In genomic region chr14:96191355-96191754, GRCh38 we compare ENCODE assay signal across 21 cellular contexts. TPM values are rescaled to one million over a fixed set of nuclear protein-coding genes. Genes with fewer than 3 reads are reported as not detected.
"Had no signal": no experiment of that assay in that cellular context is flagged by ENCODE, and none has a peak within 500 bp of the region (broad histone marks: within the 10 kb centered on the region; RNA-seq: fewer than 3 reads in every experiment).

No MANE protein-coding gene starts in this region.

- DNase-seq: Kasumi-1; MM.1S; NCI-H1092 treated with DMSO at 0.1 percent for 48 hours; NCI-H1436; NCI-H187; NCI-H2227 treated with DMSO at 0.1 percent for 48 hours; NCI-H526 treated with DMSO at 0.1 percent for 48 hours; NCI-H748 treated with DMSO at 0.1 percent for 48 hours; NK-92 treated with Interleukin-12 subunit alpha and Interleukin-12 subunit beta, amount 100 ng/mL, for 24 hours; PC-3; SK-N-SH; T-helper 1 cell had no signal

- ATAC-seq: K562, Panc1, PC-3 had no signal

- H3K9me3 ChIP-seq: SK-N-SH had no signal

- H3K4me3 Mint-ChIP-seq: IgD-negative memory B cell had no signal

- H3K36me3 Mint-ChIP-seq: IgD-negative memory B cell had no signal

- H3K9me2 ChIP-seq: SK-N-SH had no signal

- H3K4me2 ChIP-seq: KMS-11, SK-N-SH had no signal

- H3K27ac Mint-ChIP-seq: IgD-negative memory B cell had no signal

- H3K9me3 Mint-ChIP-seq: IgD-negative memory B cell had no signal

- H3K27ac ChIP-seq: HL-60, KMS-11, RWPE1 had no signal

- H3K9ac ChIP-seq: KMS-11, SK-N-SH had no signal

- H3K4me3 ChIP-seq: K562 had no signal

RNA-seq across cellular contexts. Expression of gene BDKRB2, which starts 13.3 kb away (rescaled TPM):
- total RNA-seq: HepG2, NCI-H460, SK-MEL-5 had no signal
- polyA plus RNA-seq: IgD-negative memory B cell, K562 had no signal
